ENCODE assay signal across 9 cellular contexts in genomic region chr3:171110715-171111114, GRCh38.
"Had no signal": no experiment of that assay in that cellular context is flagged by ENCODE, and none has a peak within 500 bp of the region (broad histone marks: within the 10 kb centered on the region; RNA-seq: fewer than 3 reads in every experiment).

No MANE protein-coding gene starts in this region.

- DNase-seq: GM23248, GOT3, H7, HFFc6, IMR-90, KG1 had no signal

- H3K4me3 ChIP-seq: GM23248, HAP-1, K562 had no signal

- ATAC-seq: HCT116, K562 had no signal

- H3K27ac ChIP-seq: GM23248 had no signal

- H2AFZ ChIP-seq: GM23248 had no signal

- H3K9me3 ChIP-seq: HAP-1 had no signal

- H3K36me3 ChIP-seq: HAP-1 had no signal

- H3K9ac ChIP-seq: GM23248 had no signal
